ENCODE assay signal across 1 cellular context in the genomic region with DNA sequence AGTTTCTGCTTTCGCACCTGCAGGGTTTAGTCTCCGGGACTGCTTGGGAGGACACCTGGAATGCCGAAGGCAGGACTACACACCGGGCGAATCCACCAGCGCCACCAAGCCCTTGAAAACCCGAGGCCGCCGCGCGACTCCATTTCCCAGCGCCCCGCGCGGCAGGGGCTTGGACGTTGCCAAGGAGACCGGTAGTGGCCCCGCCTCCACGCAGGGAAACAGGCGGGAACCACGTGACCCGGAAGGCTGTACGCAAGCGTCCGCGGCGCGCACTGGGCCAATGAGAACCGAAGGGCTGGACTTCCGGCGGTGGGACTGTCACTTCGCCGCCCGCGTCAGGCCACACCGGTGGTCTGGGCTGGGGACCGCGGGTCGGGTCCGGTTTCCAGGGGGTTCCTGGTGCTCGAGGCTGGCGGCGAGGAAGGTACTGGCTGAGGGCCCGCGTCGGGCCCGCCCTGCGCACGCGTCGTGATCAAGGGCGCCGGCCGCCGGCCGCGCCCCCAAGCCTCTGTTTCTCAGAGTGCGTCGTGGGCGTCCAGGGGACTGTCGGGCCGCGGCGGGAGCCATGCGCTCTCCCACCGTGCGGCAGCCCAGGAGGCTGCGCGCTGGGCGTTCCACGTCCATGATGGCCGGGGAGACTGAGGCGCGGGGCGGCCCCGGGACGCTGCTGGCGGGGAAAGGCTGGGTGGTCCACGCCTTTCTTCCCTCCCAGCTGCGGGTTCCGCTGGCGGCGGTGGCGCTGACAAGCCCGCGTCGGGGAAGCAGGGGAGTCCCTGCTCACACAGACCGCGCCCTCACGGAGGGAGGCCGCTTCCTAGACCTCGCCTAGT.
TF ChIP-seq lines count a peak whose summit lies in the region.

A gene (plus strand): TSS at position 321 of the 830 bp plus-strand sequence. CDS start 2,106 bp downstream, outside the sequence.

TF ChIP-seq in K562, 482 proteins besides CTCF, POLR2A, EP300 and RAD21 (continued from another document and continues in another):
- TF ChIP-seq, protein P1, sequence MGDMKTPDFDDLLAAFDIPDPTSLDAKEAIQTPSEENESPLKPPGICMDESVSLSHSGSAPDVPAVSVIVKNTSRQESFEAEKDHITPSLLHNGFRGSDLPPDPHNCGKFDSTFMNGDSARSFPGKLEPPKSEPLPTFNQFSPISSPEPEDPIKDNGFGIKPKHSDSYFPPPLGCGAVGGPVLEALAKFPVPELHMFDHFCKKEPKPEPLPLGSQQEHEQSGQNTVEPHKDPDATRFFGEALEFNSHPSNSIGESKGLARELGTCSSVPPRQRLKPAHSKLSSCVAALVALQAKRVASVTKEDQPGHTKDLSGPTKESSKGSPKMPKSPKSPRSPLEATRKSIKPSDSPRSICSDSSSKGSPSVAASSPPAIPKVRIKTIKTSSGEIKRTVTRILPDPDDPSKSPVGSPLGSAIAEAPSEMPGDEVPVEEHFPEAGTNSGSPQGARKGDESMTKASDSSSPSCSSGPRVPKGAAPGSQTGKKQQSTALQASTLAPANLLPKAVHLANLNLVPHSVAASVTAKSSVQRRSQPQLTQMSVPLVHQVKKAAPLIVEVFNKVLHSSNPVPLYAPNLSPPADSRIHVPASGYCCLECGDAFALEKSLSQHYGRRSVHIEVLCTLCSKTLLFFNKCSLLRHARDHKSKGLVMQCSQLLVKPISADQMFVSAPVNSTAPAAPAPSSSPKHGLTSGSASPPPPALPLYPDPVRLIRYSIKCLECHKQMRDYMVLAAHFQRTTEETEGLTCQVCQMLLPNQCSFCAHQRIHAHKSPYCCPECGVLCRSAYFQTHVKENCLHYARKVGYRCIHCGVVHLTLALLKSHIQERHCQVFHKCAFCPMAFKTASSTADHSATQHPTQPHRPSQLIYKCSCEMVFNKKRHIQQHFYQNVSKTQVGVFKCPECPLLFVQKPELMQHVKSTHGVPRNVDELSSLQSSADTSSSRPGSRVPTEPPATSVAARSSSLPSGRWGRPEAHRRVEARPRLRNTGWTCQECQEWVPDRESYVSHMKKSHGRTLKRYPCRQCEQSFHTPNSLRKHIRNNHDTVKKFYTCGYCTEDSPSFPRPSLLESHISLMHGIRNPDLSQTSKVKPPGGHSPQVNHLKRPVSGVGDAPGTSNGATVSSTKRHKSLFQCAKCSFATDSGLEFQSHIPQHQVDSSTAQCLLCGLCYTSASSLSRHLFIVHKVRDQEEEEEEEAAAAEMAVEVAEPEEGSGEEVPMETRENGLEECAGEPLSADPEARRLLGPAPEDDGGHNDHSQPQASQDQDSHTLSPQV (IDR thresholded peaks at IDR 0.05), result no peak
- TF ChIP-seq CBFA2T3 (IDR thresholded peaks at IDR 0.05) (no peak), BACH1 (tag; IDR thresholded peaks at IDR 0.05) (no peak), ZNF561 (CRISPR knock-in tag; conservative IDR thresholded peaks at IDR 0.05) (no peak), HLTF (IDR thresholded peaks at IDR 0.05) (no peak), FOXA3 (CRISPR knock-in tag; conservative IDR thresholded peaks at IDR 0.05 in 1 of 2, IDR thresholded peaks at IDR 0.05 in 1 of 2) (no peak), CEBPB (tag; IDR thresholded peaks at IDR 0.05) (no peak), ZNF316 (IDR thresholded peaks at IDR 0.05) (no peak), SMAD4 (CRISPR knock-in tag; conservative IDR thresholded peaks at IDR 0.05) (no peak), LARP7 (IDR thresholded peaks at IDR 0.05) (no peak), ZNF143 (CRISPR knock-in tag; IDR thresholded peaks at IDR 0.05) (peak; percentile 85), CHD1 (IDR thresholded peaks at IDR 0.05; ENCODE audit: low read length) (no peak), TARDBP (IDR thresholded peaks at IDR 0.05) (peak; percentile 29; the same call in 1 of the 2 replicates), ZNF507 (tag; conservative IDR thresholded peaks at IDR 0.05) (no peak), SUPT5H (IDR thresholded peaks at IDR 0.05) (peak; percentile 79), ZNF699 (CRISPR knock-in tag; IDR thresholded peaks at IDR 0.05; ENCODE audit: insufficient replicate concordance) (no peak), L3MBTL2 (IDR thresholded peaks at IDR 0.05) (peak; percentile 85), ZNF551 (CRISPR knock-in tag; IDR thresholded peaks at IDR 0.05) (no peak), BDP1 (IDR thresholded peaks at IDR 0.05; ENCODE audit: insufficient read depth, insufficient read length) (no peak), ZNF224 (CRISPR knock-in tag; IDR thresholded peaks at IDR 0.05) (no peak), ELF1 (tag; IDR thresholded peaks at IDR 0.05) (peak; percentile 95), TBP (optimal IDR thresholded peaks at IDR 0.05; ENCODE audit: low read depth, low read length) (peak; percentile 58), ZBTB1 (CRISPR knock-in tag; IDR thresholded peaks at IDR 0.05; ENCODE audit: borderline replicate concordance, low read depth) (peak; percentile 42; the same call in 1 of the 2 replicates)
- TF ChIP-seq, protein P2, sequence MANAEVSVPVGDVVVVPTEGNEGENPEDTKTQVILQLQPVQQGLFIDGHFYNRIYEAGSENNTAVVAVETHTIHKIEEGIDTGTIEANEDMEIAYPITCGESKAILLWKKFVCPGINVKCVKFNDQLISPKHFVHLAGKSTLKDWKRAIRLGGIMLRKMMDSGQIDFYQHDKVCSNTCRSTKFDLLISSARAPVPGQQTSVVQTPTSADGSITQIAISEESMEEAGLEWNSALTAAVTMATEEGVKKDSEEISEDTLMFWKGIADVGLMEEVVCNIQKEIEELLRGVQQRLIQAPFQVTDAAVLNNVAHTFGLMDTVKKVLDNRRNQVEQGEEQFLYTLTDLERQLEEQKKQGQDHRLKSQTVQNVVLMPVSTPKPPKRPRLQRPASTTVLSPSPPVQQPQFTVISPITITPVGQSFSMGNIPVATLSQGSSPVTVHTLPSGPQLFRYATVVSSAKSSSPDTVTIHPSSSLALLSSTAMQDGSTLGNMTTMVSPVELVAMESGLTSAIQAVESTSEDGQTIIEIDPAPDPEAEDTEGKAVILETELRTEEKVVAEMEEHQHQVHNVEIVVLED (CRISPR knock-in tag; IDR thresholded peaks at IDR 0.05), result peak; percentile 85
- TF ChIP-seq, protein P3, sequence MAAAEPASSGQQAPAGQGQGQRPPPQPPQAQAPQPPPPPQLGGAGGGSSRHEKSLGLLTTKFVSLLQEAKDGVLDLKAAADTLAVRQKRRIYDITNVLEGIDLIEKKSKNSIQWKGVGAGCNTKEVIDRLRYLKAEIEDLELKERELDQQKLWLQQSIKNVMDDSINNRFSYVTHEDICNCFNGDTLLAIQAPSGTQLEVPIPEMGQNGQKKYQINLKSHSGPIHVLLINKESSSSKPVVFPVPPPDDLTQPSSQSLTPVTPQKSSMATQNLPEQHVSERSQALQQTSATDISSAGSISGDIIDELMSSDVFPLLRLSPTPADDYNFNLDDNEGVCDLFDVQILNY (CRISPR knock-in tag; IDR thresholded peaks at IDR 0.05), result no peak
- TF ChIP-seq, protein P4, sequence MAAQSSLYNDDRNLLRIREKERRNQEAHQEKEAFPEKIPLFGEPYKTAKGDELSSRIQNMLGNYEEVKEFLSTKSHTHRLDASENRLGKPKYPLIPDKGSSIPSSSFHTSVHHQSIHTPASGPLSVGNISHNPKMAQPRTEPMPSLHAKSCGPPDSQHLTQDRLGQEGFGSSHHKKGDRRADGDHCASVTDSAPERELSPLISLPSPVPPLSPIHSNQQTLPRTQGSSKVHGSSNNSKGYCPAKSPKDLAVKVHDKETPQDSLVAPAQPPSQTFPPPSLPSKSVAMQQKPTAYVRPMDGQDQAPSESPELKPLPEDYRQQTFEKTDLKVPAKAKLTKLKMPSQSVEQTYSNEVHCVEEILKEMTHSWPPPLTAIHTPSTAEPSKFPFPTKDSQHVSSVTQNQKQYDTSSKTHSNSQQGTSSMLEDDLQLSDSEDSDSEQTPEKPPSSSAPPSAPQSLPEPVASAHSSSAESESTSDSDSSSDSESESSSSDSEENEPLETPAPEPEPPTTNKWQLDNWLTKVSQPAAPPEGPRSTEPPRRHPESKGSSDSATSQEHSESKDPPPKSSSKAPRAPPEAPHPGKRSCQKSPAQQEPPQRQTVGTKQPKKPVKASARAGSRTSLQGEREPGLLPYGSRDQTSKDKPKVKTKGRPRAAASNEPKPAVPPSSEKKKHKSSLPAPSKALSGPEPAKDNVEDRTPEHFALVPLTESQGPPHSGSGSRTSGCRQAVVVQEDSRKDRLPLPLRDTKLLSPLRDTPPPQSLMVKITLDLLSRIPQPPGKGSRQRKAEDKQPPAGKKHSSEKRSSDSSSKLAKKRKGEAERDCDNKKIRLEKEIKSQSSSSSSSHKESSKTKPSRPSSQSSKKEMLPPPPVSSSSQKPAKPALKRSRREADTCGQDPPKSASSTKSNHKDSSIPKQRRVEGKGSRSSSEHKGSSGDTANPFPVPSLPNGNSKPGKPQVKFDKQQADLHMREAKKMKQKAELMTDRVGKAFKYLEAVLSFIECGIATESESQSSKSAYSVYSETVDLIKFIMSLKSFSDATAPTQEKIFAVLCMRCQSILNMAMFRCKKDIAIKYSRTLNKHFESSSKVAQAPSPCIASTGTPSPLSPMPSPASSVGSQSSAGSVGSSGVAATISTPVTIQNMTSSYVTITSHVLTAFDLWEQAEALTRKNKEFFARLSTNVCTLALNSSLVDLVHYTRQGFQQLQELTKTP (IDR thresholded peaks at IDR 0.05; ENCODE audit: low read depth in 1 of 2, partially characterized antibody in 2 of 2), result peak in 1 of 2 experiments; percentile 70
- TF ChIP-seq, protein P5, sequence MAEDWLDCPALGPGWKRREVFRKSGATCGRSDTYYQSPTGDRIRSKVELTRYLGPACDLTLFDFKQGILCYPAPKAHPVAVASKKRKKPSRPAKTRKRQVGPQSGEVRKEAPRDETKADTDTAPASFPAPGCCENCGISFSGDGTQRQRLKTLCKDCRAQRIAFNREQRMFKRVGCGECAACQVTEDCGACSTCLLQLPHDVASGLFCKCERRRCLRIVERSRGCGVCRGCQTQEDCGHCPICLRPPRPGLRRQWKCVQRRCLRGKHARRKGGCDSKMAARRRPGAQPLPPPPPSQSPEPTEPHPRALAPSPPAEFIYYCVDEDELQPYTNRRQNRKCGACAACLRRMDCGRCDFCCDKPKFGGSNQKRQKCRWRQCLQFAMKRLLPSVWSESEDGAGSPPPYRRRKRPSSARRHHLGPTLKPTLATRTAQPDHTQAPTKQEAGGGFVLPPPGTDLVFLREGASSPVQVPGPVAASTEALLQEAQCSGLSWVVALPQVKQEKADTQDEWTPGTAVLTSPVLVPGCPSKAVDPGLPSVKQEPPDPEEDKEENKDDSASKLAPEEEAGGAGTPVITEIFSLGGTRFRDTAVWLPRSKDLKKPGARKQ (CRISPR knock-in tag; IDR thresholded peaks at IDR 0.05), result no peak
- TF ChIP-seq, protein P6, sequence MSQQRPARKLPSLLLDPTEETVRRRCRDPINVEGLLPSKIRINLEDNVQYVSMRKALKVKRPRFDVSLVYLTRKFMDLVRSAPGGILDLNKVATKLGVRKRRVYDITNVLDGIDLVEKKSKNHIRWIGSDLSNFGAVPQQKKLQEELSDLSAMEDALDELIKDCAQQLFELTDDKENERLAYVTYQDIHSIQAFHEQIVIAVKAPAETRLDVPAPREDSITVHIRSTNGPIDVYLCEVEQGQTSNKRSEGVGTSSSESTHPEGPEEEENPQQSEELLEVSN (IDR thresholded peaks at IDR 0.05; ENCODE audit: borderline replicate concordance in 1 of 2, extremely low read depth in 1 of 2, insufficient read depth in 1 of 2, insufficient read length in 1 of 2, low read depth in 1 of 2, low read length in 1 of 2, poor library complexity in 1 of 2, severe bottlenecking in 1 of 2), result peak; percentile 50 to 64
- TF ChIP-seq, protein P7, sequence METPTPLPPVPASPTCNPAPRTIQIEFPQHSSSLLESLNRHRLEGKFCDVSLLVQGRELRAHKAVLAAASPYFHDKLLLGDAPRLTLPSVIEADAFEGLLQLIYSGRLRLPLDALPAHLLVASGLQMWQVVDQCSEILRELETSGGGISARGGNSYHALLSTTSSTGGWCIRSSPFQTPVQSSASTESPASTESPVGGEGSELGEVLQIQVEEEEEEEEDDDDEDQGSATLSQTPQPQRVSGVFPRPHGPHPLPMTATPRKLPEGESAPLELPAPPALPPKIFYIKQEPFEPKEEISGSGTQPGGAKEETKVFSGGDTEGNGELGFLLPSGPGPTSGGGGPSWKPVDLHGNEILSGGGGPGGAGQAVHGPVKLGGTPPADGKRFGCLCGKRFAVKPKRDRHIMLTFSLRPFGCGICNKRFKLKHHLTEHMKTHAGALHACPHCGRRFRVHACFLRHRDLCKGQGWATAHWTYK (CRISPR knock-in tag; IDR thresholded peaks at IDR 0.05), result no peak; the same call in 1 of the 2 replicates
- TF ChIP-seq, protein P8, sequence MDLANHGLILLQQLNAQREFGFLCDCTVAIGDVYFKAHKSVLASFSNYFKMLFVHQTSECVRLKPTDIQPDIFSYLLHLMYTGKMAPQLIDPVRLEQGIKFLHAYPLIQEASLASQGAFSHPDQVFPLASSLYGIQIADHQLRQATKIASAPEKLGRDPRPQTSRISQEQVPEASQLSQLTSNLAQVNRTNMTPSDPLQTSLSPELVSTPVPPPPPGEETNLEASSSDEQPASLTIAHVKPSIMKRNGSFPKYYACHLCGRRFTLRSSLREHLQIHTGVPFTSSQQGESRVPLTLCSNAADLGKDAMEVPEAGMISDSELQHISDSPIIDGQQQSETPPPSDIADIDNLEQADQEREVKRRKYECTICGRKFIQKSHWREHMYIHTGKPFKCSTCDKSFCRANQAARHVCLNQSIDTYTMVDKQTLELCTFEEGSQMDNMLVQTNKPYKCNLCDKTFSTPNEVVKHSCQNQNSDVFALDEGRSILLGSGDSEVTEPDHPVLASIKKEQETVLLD (IDR thresholded peaks at IDR 0.05), result no peak
- TF ChIP-seq, protein P9, sequence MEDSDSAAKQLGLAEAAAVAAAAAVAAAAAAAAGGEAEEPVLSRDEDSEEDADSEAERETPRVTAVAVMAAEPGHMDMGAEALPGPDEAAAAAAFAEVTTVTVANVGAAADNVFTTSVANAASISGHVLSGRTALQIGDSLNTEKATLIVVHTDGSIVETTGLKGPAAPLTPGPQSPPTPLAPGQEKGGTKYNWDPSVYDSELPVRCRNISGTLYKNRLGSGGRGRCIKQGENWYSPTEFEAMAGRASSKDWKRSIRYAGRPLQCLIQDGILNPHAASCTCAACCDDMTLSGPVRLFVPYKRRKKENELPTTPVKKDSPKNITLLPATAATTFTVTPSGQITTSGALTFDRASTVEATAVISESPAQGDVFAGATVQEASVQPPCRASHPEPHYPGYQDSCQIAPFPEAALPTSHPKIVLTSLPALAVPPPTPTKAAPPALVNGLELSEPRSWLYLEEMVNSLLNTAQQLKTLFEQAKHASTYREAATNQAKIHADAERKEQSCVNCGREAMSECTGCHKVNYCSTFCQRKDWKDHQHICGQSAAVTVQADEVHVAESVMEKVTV (CRISPR knock-in tag; IDR thresholded peaks at IDR 0.05), result no peak
- TF ChIP-seq, protein P10, sequence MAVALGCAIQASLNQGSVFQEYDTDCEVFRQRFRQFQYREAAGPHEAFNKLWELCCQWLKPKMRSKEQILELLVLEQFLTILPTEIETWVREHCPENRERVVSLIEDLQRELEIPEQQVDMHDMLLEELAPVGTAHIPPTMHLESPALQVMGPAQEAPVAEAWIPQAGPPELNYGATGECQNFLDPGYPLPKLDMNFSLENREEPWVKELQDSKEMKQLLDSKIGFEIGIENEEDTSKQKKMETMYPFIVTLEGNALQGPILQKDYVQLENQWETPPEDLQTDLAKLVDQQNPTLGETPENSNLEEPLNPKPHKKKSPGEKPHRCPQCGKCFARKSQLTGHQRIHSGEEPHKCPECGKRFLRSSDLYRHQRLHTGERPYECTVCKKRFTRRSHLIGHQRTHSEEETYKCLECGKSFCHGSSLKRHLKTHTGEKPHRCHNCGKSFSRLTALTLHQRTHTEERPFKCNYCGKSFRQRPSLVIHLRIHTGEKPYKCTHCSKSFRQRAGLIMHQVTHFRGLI (CRISPR knock-in tag; IDR thresholded peaks at IDR 0.05), result no peak
- TF ChIP-seq, protein P11, sequence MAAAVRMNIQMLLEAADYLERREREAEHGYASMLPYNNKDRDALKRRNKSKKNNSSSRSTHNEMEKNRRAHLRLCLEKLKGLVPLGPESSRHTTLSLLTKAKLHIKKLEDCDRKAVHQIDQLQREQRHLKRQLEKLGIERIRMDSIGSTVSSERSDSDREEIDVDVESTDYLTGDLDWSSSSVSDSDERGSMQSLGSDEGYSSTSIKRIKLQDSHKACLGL (CRISPR knock-in tag; IDR thresholded peaks at IDR 0.05; ENCODE audit: borderline replicate concordance, poor library complexity, severe bottlenecking), result no peak
